2 cellular contexts compared by ENCODE assay signal in genomic region chr16:2243031-2243528, GRCh38.
TF ChIP-seq lines count a peak whose summit lies in the region.

No MANE protein-coding gene starts in this region.

TF ChIP-seq in SK-N-SH, 30 proteins besides CTCF, POLR2A, EP300 and RAD21 (continued from another document):
- TF ChIP-seq TAF1 (IDR thresholded peaks at IDR 0.05; ENCODE audit: borderline replicate concordance, low read depth, low read length) (no peak), FOSL2 (IDR thresholded peaks at IDR 0.05; ENCODE audit: borderline replicate concordance, low read depth) (no peak), NRF1 (IDR thresholded peaks at IDR 0.05; ENCODE audit: low read depth, low read length) (no peak), RFX5 (IDR thresholded peaks at IDR 0.05; ENCODE audit: low read length) (no peak), TEAD4 (IDR thresholded peaks at IDR 0.05; ENCODE audit: borderline replicate concordance, insufficient read depth) (no peak)

TF ChIP-seq in SK-N-SH treated with all-trans-retinoic acid at 6 μM for 48 hours, 23 proteins besides CTCF, POLR2A, EP300 and RAD21 (continued from another document):
- TF ChIP-seq TOX (CRISPR knock-in tag; IDR thresholded peaks at IDR 0.05; ENCODE audit: borderline replicate concordance) (no peak), SNAI2 (CRISPR knock-in tag; IDR thresholded peaks at IDR 0.05) (no peak), RARB (CRISPR knock-in tag; IDR thresholded peaks at IDR 0.05) (no peak), ZNF8 (CRISPR knock-in tag; IDR thresholded peaks at IDR 0.05) (no peak), ZC3H10 (CRISPR knock-in tag; IDR thresholded peaks at IDR 0.05) (no peak)
